In genomic region chr20:53212018-53212417, GRCh38 we compare ENCODE assay signal across 1 cellular context.
TF ChIP-seq lines count a peak whose summit lies in the region.

No MANE protein-coding gene starts in this region.

TF ChIP-seq in K562, 482 proteins besides CTCF, POLR2A, EP300 and RAD21 (continued from another document):
- TF ChIP-seq FOXO4 (CRISPR knock-in tag; IDR thresholded peaks at IDR 0.05) (no peak), NR0B1 (IDR thresholded peaks at IDR 0.05; ENCODE audit: partially characterized antibody) (no peak), ZNF184 (CRISPR knock-in tag; IDR thresholded peaks at IDR 0.05) (no peak), RNF219 (CRISPR knock-in tag; IDR thresholded peaks at IDR 0.05) (no peak), MAFK (IDR thresholded peaks at IDR 0.05; ENCODE audit: low read length) (peak; percentile 81), POLR2G (IDR thresholded peaks at IDR 0.05; ENCODE audit: low read depth, low read length) (no peak), FOXK1 (CRISPR knock-in tag; IDR thresholded peaks at IDR 0.05; ENCODE audit: borderline replicate concordance) (no peak), MYC (IDR thresholded peaks at IDR 0.05; ENCODE audit: low read depth, low read length) (no peak), MYC (CRISPR knock-in tag; IDR thresholded peaks at IDR 0.05; ENCODE audit: borderline replicate concordance, low read depth) (no peak), PTRF (tag; IDR thresholded peaks at IDR 0.05) (no peak), DACH1 (IDR thresholded peaks at IDR 0.05; ENCODE audit: partially characterized antibody) (no peak)
